Comparison of ENCODE assay signal across 9 cellular contexts in the genomic region with DNA sequence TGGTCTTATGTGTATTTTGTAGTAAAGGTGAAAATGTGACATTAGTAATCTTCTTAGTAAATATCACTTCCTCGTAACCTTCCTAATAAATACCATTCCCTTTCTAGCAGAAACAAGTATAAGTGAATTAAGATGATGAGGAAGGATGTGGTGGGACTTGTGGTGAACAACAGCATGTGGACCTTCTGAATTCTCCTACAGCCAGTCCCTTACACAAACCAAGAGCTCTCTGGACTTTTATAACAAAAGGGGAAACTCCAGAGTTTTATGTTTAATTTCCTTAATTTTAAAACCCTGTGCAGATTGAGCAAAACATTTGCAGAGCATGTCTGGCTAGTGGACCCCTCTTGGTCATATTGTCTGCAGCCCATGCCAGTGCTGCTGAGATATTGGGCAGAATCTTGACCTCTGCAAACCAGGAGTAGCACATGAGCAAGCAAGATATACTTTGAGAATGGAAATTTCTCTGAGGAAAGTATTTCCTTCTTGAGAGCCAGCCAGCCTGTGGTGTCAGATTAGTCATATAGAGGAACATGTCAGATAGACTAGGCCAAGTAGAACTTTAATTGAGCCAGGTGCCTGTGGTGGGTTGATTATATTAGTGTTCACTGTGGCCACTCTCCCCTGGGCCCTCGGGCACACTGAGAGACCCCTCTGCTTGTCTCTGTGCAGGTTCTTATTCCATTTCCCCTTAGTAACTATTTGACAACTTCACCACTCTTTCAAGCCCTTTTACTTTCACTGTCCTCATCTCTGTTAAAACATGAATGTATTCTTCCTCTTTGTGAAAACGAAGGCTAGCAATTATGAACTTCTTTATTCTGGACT.
A peak's percentile ranks its signal among the peaks of the same experiment; 100 is the strongest.
DNase-seq lines count a peak whose midpoint lies in the region; ATAC-seq and TF ChIP-seq lines count a peak whose summit lies in the region.
"Had no signal": no experiment of that assay in that cellular context is flagged by ENCODE, and none has a peak within 500 bp of the region (broad histone marks: within the 10 kb centered on the region; RNA-seq: fewer than 3 reads in every experiment).

No MANE protein-coding gene starts in this region.

- ATAC-seq in HG02610 (IDR thresholded peaks at IDR 0.05; ENCODE audit: unreplicated experiment): peak; percentile 92
- no peak for ATAC-seq in HG03280 (IDR thresholded peaks at IDR 0.05; ENCODE audit: unreplicated experiment)
- no peak for ATAC-seq in GM21529 (IDR thresholded peaks at IDR 0.05; ENCODE audit: unreplicated experiment)

- CTCF ChIA-PET in HEK293T (lab: Yijun Ruan, JAX): no interaction called here

- POLR2A ChIA-PET in HEK293T (lab: Yijun Ruan, JAX): no interaction called here

- DNase-seq in AML-193 (lab: John Stamatoyannopoulos, UW) (peak; percentile 83), NCI-H226 (peak; percentile 58), fibroblast of peridontal ligament (ENCODE audit: extremely low read depth) (peak; percentile 30), HEK293T (ENCODE audit: extremely low spot score) (no peak), NCI-H526 (lab: John Stamatoyannopoulos, UW) (no peak)
- DNase-seq: BE2C had no signal

TF ChIP-seq in HEK293T, 16 proteins besides CTCF, POLR2A, EP300 and RAD21:
- TF ChIP-seq SP1 (IDR thresholded peaks at IDR 0.05) (no peak), SUZ12 (IDR thresholded peaks at IDR 0.05) (no peak)

Comparison
In these comparisons a context has a peak if more than half of its experiments do, and no peak if none do; other contexts are left out.
1. DNase-seq: peak in AML-193 (2 of 2), NCI-H226 (single experiment) and fibroblast of peridontal ligament (single experiment); none in HEK293T (single experiment) and NCI-H526 (0 of 2).